Comparison of ENCODE assay signal across 19 cellular contexts in the genomic region with DNA sequence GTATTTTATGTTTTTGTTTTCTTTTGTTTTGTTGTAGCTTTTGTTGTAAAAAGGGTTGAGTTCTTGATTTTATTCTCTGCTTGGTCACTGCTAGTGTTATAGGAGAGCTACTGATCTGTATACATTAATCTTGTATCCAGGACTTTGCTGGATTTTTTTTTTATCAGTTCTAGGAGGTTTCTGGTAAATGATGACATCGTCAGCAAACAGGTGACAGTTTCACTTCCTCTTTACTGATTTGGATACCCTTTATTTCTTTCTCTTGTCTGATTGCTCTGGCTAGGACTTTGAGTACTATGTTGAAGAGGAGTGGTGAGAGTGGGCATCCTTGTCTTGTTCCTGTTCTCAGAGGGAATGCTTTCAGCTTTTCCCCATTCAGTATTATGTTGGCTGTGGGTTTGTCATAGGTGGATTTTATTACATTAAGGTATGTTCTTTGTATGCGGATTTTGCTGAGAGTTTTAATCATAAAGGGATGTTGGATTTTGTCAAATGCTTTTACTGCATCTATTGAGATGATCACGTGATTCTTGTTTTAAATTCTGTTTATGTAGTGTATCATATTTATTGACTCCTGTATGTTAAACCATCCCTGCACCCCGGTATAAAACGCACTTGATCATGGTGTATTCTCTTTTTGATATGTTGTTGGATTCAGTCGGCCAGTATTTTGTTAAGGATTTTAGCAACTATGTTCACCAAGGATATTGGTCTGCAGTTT.
DNase-seq lines count a peak whose midpoint lies in the region; ATAC-seq, FAIRE-seq and TF ChIP-seq lines count a peak whose summit lies in the region.
"Had no signal": no experiment of that assay in that cellular context is flagged by ENCODE, and none has a peak within 500 bp of the region (broad histone marks: within the 10 kb centered on the region; RNA-seq: fewer than 3 reads in every experiment).

No MANE protein-coding gene starts in this region.

- ATAC-seq in HepG2, result no peak
- ATAC-seq in right lobe of liver, result no peak
- ATAC-seq in GM21367 (IDR thresholded peaks at IDR 0.05; ENCODE audit: unreplicated experiment), result no peak
- ATAC-seq: GM23338 had no signal

- no peaks in the 10 kb centered on the region for H3K27me3 Mint-ChIP-seq in neural crest cell (ENCODE audit: low read depth)
- H3K27me3 Mint-ChIP-seq in CD14-positive monocyte (ENCODE audit: low read depth in 3 of 3), result peaks cover 2 to 9% (median 2%) of the 10 kb centered on the region in 3 donors
- H3K27me3 Mint-ChIP-seq: B cell; CD8-positive, alpha-beta memory T cell had no signal

- H3K36me3 Mint-ChIP-seq in neural crest cell (ENCODE audit: low read depth) (no peaks in the 10 kb centered on the region), CD14-positive monocyte (no peaks in the 10 kb centered on the region)
- H3K36me3 Mint-ChIP-seq: CD4-positive, CD25-positive, alpha-beta regulatory T cell; CD8-positive, alpha-beta memory T cell had no signal

- H3K79me2 ChIP-seq in HepG2 (ENCODE audit: insufficient read depth, low read length) (no peaks in the 10 kb centered on the region), MM.1S (ENCODE audit: low read length) (no peaks in the 10 kb centered on the region)

- in situ Hi-C loops in HepG2 (cut with HindIII; ENCODE audit: extremely low pct_ligation_motif_present, low pct_unique_long_range_greater_than_20kb), result no loop called here

- TF ChIP-seq CTCF in HepG2 (CRISPR knock-in tag; IDR thresholded peaks at IDR 0.05) (no peak), right lobe of liver (IDR thresholded peaks at IDR 0.05) (no peak), MM.1S (IDR thresholded peaks at IDR 0.05; ENCODE audit: low read length) (no peak), neural crest cell (conservative IDR thresholded peaks at IDR 0.05) (no peak), CD14-positive monocyte (IDR thresholded peaks at IDR 0.05) (no peak)

- no peak overlapping the region for H3K4me3 Mint-ChIP-seq in neural crest cell
- H3K4me3 Mint-ChIP-seq in CD14-positive monocyte, result no peak overlapping the region
- H3K4me3 Mint-ChIP-seq: B cell; CD4-positive, CD25-positive, alpha-beta regulatory T cell; CD8-positive, alpha-beta memory T cell; GM23338 had no signal

- H3K4me2 ChIP-seq in HepG2 (ENCODE audit: low read depth, low read length) (no peak overlapping the region), MM.1S (ENCODE audit: low read depth, low read length) (peak overlapping the region; percentile 10; the same call in 1 of the 2 replicates)
- H3K4me2 ChIP-seq: BLaER1 treated with 17β-estradiol and CSF1 and Interleukin-3, amounts not matched to agents 10 nM and 100 nM; GM23338 had no signal

- no peaks in the 10 kb centered on the region for H4K20me1 ChIP-seq in HepG2 (ENCODE audit: insufficient read depth, low read length)
- H4K20me1 ChIP-seq in MM.1S (ENCODE audit: insufficient read depth, low read length), result no peaks in the 10 kb centered on the region
- H4K20me1 ChIP-seq: BLaER1 treated with 17β-estradiol and CSF1 and Interleukin-3, amounts not matched to agents 10 nM and 100 nM had no signal

- H3K9me2 ChIP-seq in MM.1S (replicated peaks; ENCODE audit: insufficient read depth, low read length), result no peaks in the 10 kb centered on the region

- TF ChIP-seq EP300 in HepG2 (IDR thresholded peaks at IDR 0.05; ENCODE audit: low read depth in 2 of 2, low read length in 2 of 2) (no peak), HepG2 (CRISPR knock-in tag; IDR thresholded peaks at IDR 0.05; ENCODE audit: borderline replicate concordance) (no peak)

- 8% methylated on average over 6 of the region's 6 CpGs for WGBS in HepG2 (ENCODE audit: low lambda C conversion rate)
- WGBS in right lobe of liver (ENCODE audit: insufficient coverage, low coverage, low lambda C conversion rate, missing lambda C conversion rate), result 79% methylated on average over 6 of the region's 6 CpGs

- H3K27ac ChIP-seq in HepG2 (ENCODE audit: extremely low read length, insufficient read depth, low read length) (no peak overlapping the region), right lobe of liver (no peak overlapping the region), MM.1S (ENCODE audit: low read length) (peak overlapping the region; percentile 47; the same call in 1 of the 2 replicates)
- H3K27ac ChIP-seq: BLaER1 treated with 17β-estradiol and CSF1 and Interleukin-3, amounts not matched to agents 10 nM and 100 nM had no signal

- H3K9me3 Mint-ChIP-seq in neural crest cell, result peaks cover 18% of the 10 kb centered on the region
- peaks cover 0 to 12% (median 5%) of the 10 kb centered on the region in 7 donors for H3K9me3 Mint-ChIP-seq in CD14-positive monocyte

- intact Hi-C loops in HepG2 (cut with micrococcal nuclease; ENCODE audit: unreplicated experiment) (no loop called here), right lobe of liver (cut with DNase I) (no loop called here), CD14-positive monocyte (cut with micrococcal nuclease) (no loop called here)

- TF ChIP-seq RAD21 in HepG2 (CRISPR knock-in tag; IDR thresholded peaks at IDR 0.05), result no peak

- H3K36me3 ChIP-seq in HepG2 (replicated peaks in 1 of 2; ENCODE audit: control insufficient read depth in 1 of 2, insufficient read depth in 2 of 2, low read length in 2 of 2) (no peaks in the 10 kb centered on the region), right lobe of liver (no peaks in the 10 kb centered on the region), MM.1S (replicated peaks; ENCODE audit: insufficient read depth, low read length) (no peaks in the 10 kb centered on the region)
- H3K36me3 ChIP-seq: BLaER1 treated with 17β-estradiol and CSF1 and Interleukin-3, amounts not matched to agents 10 nM and 100 nM had no signal

- H3F3A ChIP-seq in MM.1S (ENCODE audit: insufficient read depth, low read length), result peaks cover 6% of the 10 kb centered on the region; the same call in 1 of the 2 replicates

- H3K9me3 ChIP-seq in HepG2 (ENCODE audit: low read length), result peaks cover 90% of the 10 kb centered on the region
- H3K9me3 ChIP-seq in right lobe of liver, result no peaks in the 10 kb centered on the region
- no peaks in the 10 kb centered on the region for H3K9me3 ChIP-seq in MM.1S (replicated peaks; ENCODE audit: insufficient read depth, low read length)

- no peak for FAIRE-seq in HepG2 (lab: Jason Lieb, UNC)
- FAIRE-seq: D721Med, GM18507, H54 had no signal

- H3K27me3 ChIP-seq in HepG2 (ENCODE audit: control insufficient read depth in 1 of 2, insufficient read depth in 2 of 2, low read length in 2 of 2) (no peaks in the 10 kb centered on the region), right lobe of liver (no peaks in the 10 kb centered on the region), MM.1S (replicated peaks; ENCODE audit: insufficient read depth, low read length) (no peaks in the 10 kb centered on the region)
- H3K27me3 ChIP-seq: BLaER1 treated with 17β-estradiol and CSF1 and Interleukin-3, amounts not matched to agents 10 nM and 100 nM had no signal

- H3K9ac ChIP-seq in HepG2 (ENCODE audit: insufficient read depth, low read depth, low read length), result no peak overlapping the region
- H3K9ac ChIP-seq in MM.1S (ENCODE audit: low read length), result no peak overlapping the region
- H3K9ac ChIP-seq: BLaER1 treated with 17β-estradiol and CSF1 and Interleukin-3, amounts not matched to agents 10 nM and 100 nM had no signal

- no peaks in the 10 kb centered on the region for H3K4me1 Mint-ChIP-seq in neural crest cell
- no peaks in the 10 kb centered on the region for H3K4me1 Mint-ChIP-seq in CD14-positive monocyte
- H3K4me1 Mint-ChIP-seq: B cell; CD4-positive, CD25-positive, alpha-beta regulatory T cell; CD8-positive, alpha-beta memory T cell had no signal

- no peak overlapping the region for H2AFZ ChIP-seq in HepG2 (ENCODE audit: low read length)
- no peak overlapping the region for H2AFZ ChIP-seq in MM.1S (ENCODE audit: low read length)
- H2AFZ ChIP-seq: GM23338 had no signal

- H3K4me3 ChIP-seq in HepG2 (replicated peaks in 1 of 3; ENCODE audit: insufficient read depth in 1 of 3, low read depth in 2 of 3, low read length in 3 of 3) (no peak overlapping the region), right lobe of liver (no peak overlapping the region), MM.1S (ENCODE audit: low read length) (no peak overlapping the region)
- H3K4me3 ChIP-seq: BLaER1 treated with 17β-estradiol and CSF1 and Interleukin-3, amounts not matched to agents 10 nM and 100 nM; GM23338 had no signal

- CTCF ChIA-PET in HepG2 (lab: Yijun Ruan, JAX; ENCODE audit: low intra/inter-chr PET ratio, low total read pairs), result no interaction called here

- POLR2A ChIA-PET in HepG2 (lab: Yijun Ruan, JAX), result no interaction called here

- no peaks in the 10 kb centered on the region for H3K4me1 ChIP-seq in HepG2 (ENCODE audit: insufficient read depth, low read length)
- no peaks in the 10 kb centered on the region for H3K4me1 ChIP-seq in right lobe of liver
- peaks cover 11% of the 10 kb centered on the region for H3K4me1 ChIP-seq in MM.1S (ENCODE audit: low read length)
- H3K4me1 ChIP-seq: BLaER1 treated with 17β-estradiol and CSF1 and Interleukin-3, amounts not matched to agents 10 nM and 100 nM had no signal

- H3K27ac Mint-ChIP-seq in neural crest cell (ENCODE audit: unreplicated experiment) (peak overlapping the region; percentile 36), CD14-positive monocyte (no peak overlapping the region)
- H3K27ac Mint-ChIP-seq: B cell; CD4-positive, CD25-positive, alpha-beta regulatory T cell; CD8-positive, alpha-beta memory T cell; GM23338 had no signal

- no peak for TF ChIP-seq POLR2A in HepG2 (IDR thresholded peaks at IDR 0.05; ENCODE audit: insufficient read depth in 1 of 2, low read depth in 2 of 2, low read length in 2 of 2)
- TF ChIP-seq POLR2A in right lobe of liver (IDR thresholded peaks at IDR 0.05), result no peak

- no TSS peak for BruUV-seq in HepG2 (replicated peaks; lab: Mats Ljungman, UMichigan)

- DNase-seq in HepG2 (ENCODE audit: low spot score) (no peak), right lobe of liver (no peak), MM.1S (peak; percentile 50), OCI-M1 (lab: John Stamatoyannopoulos, UW) (peak; percentile 32), neural crest cell (ENCODE audit: low read depth, low spot score) (no peak), CD14-positive monocyte (ENCODE audit: low spot score) (no peak)
- DNase-seq: CD4-positive, CD25-positive, alpha-beta regulatory T cell; CD8-positive, alpha-beta memory T cell; COR-L47; DMS79 treated with DMSO at 0.1 percent for 48 hours; GF-D8; HCEC 1CT had no signal

TF ChIP-seq in HepG2, 621 proteins besides CTCF, POLR2A, EP300 and RAD21:
- no peak for TF ChIP-seq ZFYVE20 (CRISPR knock-in tag; IDR thresholded peaks at IDR 0.05; ENCODE audit: borderline replicate concordance, low read depth)
- TF ChIP-seq RAD51 (IDR thresholded peaks at IDR 0.05; ENCODE audit: borderline replicate concordance), result peak; percentile 70; the same call in 1 of the 2 replicates

Comparison
In these comparisons a context has a peak if more than half of its experiments do, and no peak if none do; other contexts are left out.
1. DNase-seq: peak in MM.1S (single experiment) and OCI-M1 (single experiment); none in HepG2 (single experiment), right lobe of liver (0 of 3), neural crest cell (single experiment) and CD14-positive monocyte (single experiment).